In the genomic region with DNA sequence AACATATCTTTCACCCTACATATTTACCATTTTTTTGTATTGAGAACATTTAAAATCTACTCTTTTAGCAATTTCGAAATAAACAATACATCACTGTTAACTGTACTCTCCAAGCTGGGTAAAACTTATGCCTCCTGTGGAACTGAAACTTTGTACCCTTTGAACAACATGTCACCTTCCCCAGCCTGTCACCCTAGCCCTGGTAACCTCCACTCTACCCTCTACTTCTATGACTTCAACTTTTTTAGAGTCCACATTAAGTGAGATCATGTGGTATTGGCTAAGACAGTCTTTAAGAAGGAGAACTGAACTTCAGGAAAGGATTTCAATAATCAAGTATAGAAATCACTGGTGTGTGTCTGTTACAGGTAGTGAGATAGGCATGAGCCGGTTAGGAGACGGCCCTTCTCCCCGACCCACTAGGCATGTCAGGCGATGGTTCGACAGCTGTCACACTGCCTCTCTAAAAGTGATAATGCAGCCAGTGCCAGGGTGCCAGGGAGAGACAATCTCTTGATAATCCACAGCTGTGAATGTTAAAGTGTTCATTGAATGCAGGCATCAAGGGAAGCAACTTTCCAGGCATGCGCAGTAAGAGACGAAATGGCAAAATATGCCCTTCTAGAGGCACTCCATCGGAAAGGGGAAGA, we compare ENCODE assay signal across 26 cellular contexts.
"Had no signal": no experiment of that assay in that cellular context is flagged by ENCODE, and none has a peak within 500 bp of the region (broad histone marks: within the 10 kb centered on the region; RNA-seq: fewer than 3 reads in every experiment).

No MANE protein-coding gene starts in this region.

- H3K27ac ChIP-seq: dorsolateral prefrontal cortex, epithelial cell of prostate, foreskin keratinocyte, gastroesophageal sphincter, heart left ventricle, hepatocyte, ovary, psoas muscle, sigmoid colon, thoracic aorta, tibial nerve, upper lobe of left lung, uterus had no signal

- H3K4me3 ChIP-seq: dorsolateral prefrontal cortex, gastroesophageal sphincter, heart left ventricle, hepatocyte, ovary, psoas muscle, sigmoid colon, thoracic aorta, tibial nerve, upper lobe of left lung, uterus had no signal

- H3K4me1 Mint-ChIP-seq: nephron progenitor cell; stimulated activated memory B cell treated with anti-CD40 and anti-IgM and Interleukin-4, amounts not matched to agents 10 μg/mL and 1 μg/mL and 100 μg/mL, for 72 hours had no signal

- DNase-seq: dorsolateral prefrontal cortex; effector CD4-positive, alpha-beta T cell; foreskin keratinocyte; heart left ventricle; kidney; mammary epithelial cell; naive thymus-derived CD8-positive, alpha-beta T cell; nephron progenitor cell; occipital lobe; ovary; psoas muscle; right cardiac atrium; sigmoid colon; stimulated activated CD4-positive, alpha-beta T cell treated with anti-CD3 and anti-CD28 coated beads, Interleukin-2, amount 100 ng/mL, for 24 hours; stimulated activated CD4-positive, alpha-beta T cell treated with anti-CD3 and anti-CD28 coated beads, Interleukin-4, amount 100 ng/mL, for 24 hours; upper lobe of left lung; uterus had no signal

- H2AFZ ChIP-seq: hepatocyte had no signal

- H3K9me3 ChIP-seq: gastroesophageal sphincter, heart left ventricle, ovary, psoas muscle, sigmoid colon, thoracic aorta, tibial nerve, upper lobe of left lung, uterus had no signal

- H3K27ac Mint-ChIP-seq: nephron progenitor cell; stimulated activated memory B cell treated with anti-CD40 and anti-IgM and Interleukin-4, amounts not matched to agents 10 μg/mL and 1 μg/mL and 100 μg/mL, for 72 hours; stimulated activated naive CD8-positive, alpha-beta T cell treated with anti-CD3 and anti-CD28 coated beads, Interleukin-15, Interleukin-2, amounts not matched to agents 100 ng/mL and 50 ng/mL, for 24 hours had no signal

- H3K4me2 ChIP-seq: hepatocyte had no signal

- H3K27me3 ChIP-seq: dorsolateral prefrontal cortex, foreskin keratinocyte, gastroesophageal sphincter, heart left ventricle, hepatocyte, ovary, sigmoid colon, upper lobe of left lung, uterus had no signal

- H3K4me3 Mint-ChIP-seq: naive thymus-derived CD8-positive, alpha-beta T cell; nephron progenitor cell; stimulated activated memory B cell treated with anti-CD40 and anti-IgM and Interleukin-4, amounts not matched to agents 10 μg/mL and 1 μg/mL and 100 μg/mL, for 72 hours; stimulated activated naive CD8-positive, alpha-beta T cell treated with anti-CD3 and anti-CD28 coated beads, Interleukin-15, Interleukin-2, amounts not matched to agents 100 ng/mL and 50 ng/mL, for 24 hours had no signal

- ATAC-seq: esophagus mucosa; foreskin keratinocyte; gastroesophageal sphincter; heart left ventricle; left lobe of liver; naive thymus-derived CD8-positive, alpha-beta T cell; psoas muscle; right cardiac atrium; stimulated activated memory B cell treated with anti-CD40 and anti-IgM and Interleukin-4, amounts not matched to agents 10 μg/mL and 1 μg/mL and 100 μg/mL, for 72 hours had no signal

- H3K4me1 ChIP-seq: foreskin keratinocyte, psoas muscle, upper lobe of left lung, uterus had no signal

- H3K36me3 ChIP-seq: gastroesophageal sphincter, heart left ventricle, ovary, sigmoid colon, thoracic aorta, tibial nerve, upper lobe of left lung, uterus had no signal

- H3K36me3 Mint-ChIP-seq: naive thymus-derived CD8-positive, alpha-beta T cell; stimulated activated memory B cell treated with anti-CD40 and anti-IgM and Interleukin-4, amounts not matched to agents 10 μg/mL and 1 μg/mL and 100 μg/mL, for 72 hours had no signal

- H3K9me3 Mint-ChIP-seq: nephron progenitor cell; stimulated activated memory B cell treated with anti-CD40 and anti-IgM and Interleukin-4, amounts not matched to agents 10 μg/mL and 1 μg/mL and 100 μg/mL, for 72 hours; stimulated activated naive CD8-positive, alpha-beta T cell treated with anti-CD3 and anti-CD28 coated beads, Interleukin-15, Interleukin-2, amounts not matched to agents 100 ng/mL and 50 ng/mL, for 24 hours had no signal
